12 cellular contexts compared by ENCODE assay signal in the genomic region with DNA sequence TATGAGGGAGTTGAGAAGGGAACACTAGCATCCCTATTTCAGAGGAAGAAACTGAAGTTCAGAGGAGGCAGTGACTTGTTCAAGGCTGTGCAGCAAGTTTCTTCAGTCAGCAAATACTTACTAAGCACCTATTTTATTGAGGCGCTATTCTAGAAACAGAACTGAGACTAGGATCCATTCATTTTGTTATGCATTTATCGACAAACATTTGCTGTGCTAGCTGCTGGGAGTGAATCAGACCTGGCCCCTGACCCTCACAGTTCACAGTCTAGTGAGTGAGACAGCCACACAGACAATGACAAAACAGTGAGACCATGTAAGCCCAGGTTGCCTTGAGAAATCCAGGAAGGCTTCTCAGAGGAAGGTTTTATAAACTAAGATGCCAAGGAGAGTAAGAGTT. TPM values are rescaled to one million over a fixed set of nuclear protein-coding genes. Genes with fewer than 3 reads are reported as not detected.
A peak's percentile ranks its signal among the peaks of the same experiment; 100 is the strongest.
DNase-seq lines count a peak whose midpoint lies in the region; ATAC-seq, FAIRE-seq and TF ChIP-seq lines count a peak whose summit lies in the region.
"Had no signal": no experiment of that assay in that cellular context is flagged by ENCODE, and none has a peak within 500 bp of the region (broad histone marks: within the 10 kb centered on the region; RNA-seq: fewer than 3 reads in every experiment).

No MANE protein-coding gene starts in this region.

- POLR2A ChIA-PET in RWPE1 (lab: Yijun Ruan, JAX; ENCODE audit: low non-redundant PET) = interaction anchor here (0.5 kb wide), 1 partner anchor 15 kb away, joined by 5 read pairs; no protein-coding TSS in a partner anchor

- peak; percentile 5 for FAIRE-seq in GM12892 (lab: Jason Lieb, UNC)

- DNase-seq in GM12892 (ENCODE audit: insufficient read length) (no peak), RWPE1 (ENCODE audit: low spot score) (no peak), esophagus muscularis mucosa (ENCODE audit: extremely low spot score) (no peak), sigmoid colon (no peak), T-helper 1 cell (no peak)
- no peak for DNase-seq in effector memory CD4-positive, alpha-beta T cell
- DNase-seq: NCI-H1930 had no signal

- H3K4me1 ChIP-seq in esophagus muscularis mucosa (peaks cover 26 to 48% (median 35%) of the 10 kb centered on the region in 4 donors), sigmoid colon (peaks cover 0 to 18% (median 6%) of the 10 kb centered on the region in 4 donors)
- no peaks in the 10 kb centered on the region for H3K4me1 ChIP-seq in effector memory CD4-positive, alpha-beta T cell (ENCODE audit: control insufficient read depth, insufficient read depth, low read length, poor library complexity, severe bottlenecking)

- ATAC-seq in GM18867 (IDR thresholded peaks at IDR 0.05; ENCODE audit: unreplicated experiment) = no peak
- ATAC-seq in HG03571 (IDR thresholded peaks at IDR 0.05; ENCODE audit: unreplicated experiment) = no peak
- ATAC-seq: activated CD8-positive, alpha-beta T cell treated with anti-CD3 and anti-CD28 coated beads, Interleukin-2, amount 10 ng/mL, durations not matched to agents 7 days and 5 days; activated T-helper 17 cell treated with anti-CD3 and anti-CD28 coated beads, Interleukin-2, amount 50 U/mL, for 72 hours; esophagus mucosa had no signal

- TF ChIP-seq EP300 in esophagus muscularis mucosa (IDR thresholded peaks at IDR 0.05) (no peak), sigmoid colon (IDR thresholded peaks at IDR 0.05) (no peak)

- CTCF ChIA-PET in RWPE1 (lab: Yijun Ruan, JAX) = interaction anchor here (0.6 kb wide), 1 partner anchor 261 kb away, joined by 3 read pairs; no protein-coding TSS in a partner anchor

- H3K27me3 ChIP-seq in esophagus muscularis mucosa (no peaks in the 10 kb centered on the region), sigmoid colon (no peaks in the 10 kb centered on the region)
- no peaks in the 10 kb centered on the region for H3K27me3 ChIP-seq in effector memory CD4-positive, alpha-beta T cell (replicated peaks; ENCODE audit: control insufficient read depth, insufficient read depth, low read length, poor library complexity, severe bottlenecking)

- 100% methylated on average over 2 of the region's 2 CpGs for WGBS in esophagus muscularis mucosa
- 97% methylated on average over 2 of the region's 2 CpGs for WGBS in sigmoid colon, 2 donors

- no peak overlapping the region for H3K4me3 ChIP-seq in esophagus muscularis mucosa
- H3K4me3 ChIP-seq in sigmoid colon = no peak overlapping the region
- no peak overlapping the region for H3K4me3 ChIP-seq in effector memory CD4-positive, alpha-beta T cell (ENCODE audit: insufficient read depth, low read depth, low read length, poor library complexity, severe bottlenecking)

- TF ChIP-seq POLR2A in GM12892 (IDR thresholded peaks at IDR 0.05; ENCODE audit: low read depth, low read length) (no peak), esophagus muscularis mucosa (IDR thresholded peaks at IDR 0.05; ENCODE audit: low read depth) (no peak), sigmoid colon (IDR thresholded peaks at IDR 0.05) (no peak)

- H3K9me3 ChIP-seq in esophagus muscularis mucosa (no peaks in the 10 kb centered on the region), sigmoid colon (no peaks in the 10 kb centered on the region)
- H3K9me3 ChIP-seq in effector memory CD4-positive, alpha-beta T cell (ENCODE audit: control insufficient read depth, low read length) = no peaks in the 10 kb centered on the region

- intact Hi-C loops in esophagus muscularis mucosa (cut with DNase I) = no loop called here
- intact Hi-C loops in sigmoid colon (cut with DNase I) = no loop called here

- H3K36me3 ChIP-seq in esophagus muscularis mucosa = peaks cover 0 to 39% (median 17%) of the 10 kb centered on the region in 4 donors
- peaks cover 0 to 11% (median 5%) of the 10 kb centered on the region in 4 donors for H3K36me3 ChIP-seq in sigmoid colon
- H3K36me3 ChIP-seq in effector memory CD4-positive, alpha-beta T cell (ENCODE audit: control insufficient read depth, insufficient read depth, low read length) = peaks cover 38% of the 10 kb centered on the region

- TF ChIP-seq CTCF in RWPE1 (conservative IDR thresholded peaks at IDR 0.05; ENCODE audit: low read depth) (no peak), esophagus muscularis mucosa (IDR thresholded peaks at IDR 0.05) (no peak), sigmoid colon (IDR thresholded peaks at IDR 0.05) (no peak)

- H3K27ac ChIP-seq in RWPE1 (peak overlapping the region; percentile 37; the same call in 1 of the 2 replicates), esophagus muscularis mucosa (replicated peaks in 1 of 4) (peak overlapping the region; percentile 11 to 76 (median 38)), sigmoid colon (peak overlapping the region in 3 of 4 donors; percentile 32 to 55 (median 51))
- no peak overlapping the region for H3K27ac ChIP-seq in effector memory CD4-positive, alpha-beta T cell (ENCODE audit: insufficient read depth, low read length, poor library complexity, severe bottlenecking)

RNA-seq across cellular contexts. Expression of gene TRIM62, which starts 28.2 kb away (rescaled TPM):
- 1.1 TPM for polyA plus RNA-seq in GM12892 (2012; ENCODE audit: missing spikeins)
- total RNA-seq in esophagus muscularis mucosa (1 to 10 TPM; 5.0 to 9.3 (median 7.8) TPM), sigmoid colon (1 to 10 TPM; 3.2 to 5.2 (median 4.5) TPM)
- 1 to 10 TPM; 1.2 to 4.5 (median 1.6) TPM for polyA plus RNA-seq in sigmoid colon
